ENCODE assay signal across 22 cellular contexts in genomic region chr14:59755388-59755787, GRCh38.
"Had no signal": no experiment of that assay in that cellular context is flagged by ENCODE, and none has a peak within 500 bp of the region (broad histone marks: within the 10 kb centered on the region; RNA-seq: fewer than 3 reads in every experiment).

No MANE protein-coding gene starts in this region.

- H3K79me2 ChIP-seq: hepatocyte, parathyroid adenoma had no signal

- H3K27ac ChIP-seq: hepatocyte, parathyroid adenoma, tibial nerve, WERI-Rb-1 had no signal

- H3K4me3 ChIP-seq: hepatocyte, tibial nerve had no signal

- H3K4me2 ChIP-seq: hepatocyte had no signal

- DNase-seq: activated CD4-positive, alpha-beta memory T cell treated with anti-CD3 and anti-CD28 coated beads, Interleukin-2, amount 10 ng/mL, durations not matched to agents 7 days and 5 days; activated CD4-positive, alpha-beta T cell treated with anti-CD3 and anti-CD28 coated beads for 48 hours; activated naive CD8-positive, alpha-beta T cell treated with anti-CD3 and anti-CD28 coated beads, Interleukin-2, amount 50 U/mL, for 24 hours; activated T-cell treated with anti-CD3 and anti-CD28 coated beads, Interleukin-2, amount 50 U/mL, for 4 hours; amygdala; dermis blood vessel endothelial cell; effector CD8-positive, alpha-beta T cell; islet precursor cell; left cardiac atrium; mammary epithelial cell; midbrain; naive thymus-derived CD4-positive, alpha-beta T cell; right cardiac atrium; stimulated activated CD4-positive, alpha-beta T cell treated with anti-CD3 and anti-CD28 coated beads, Interleukin-15, amount 100 ng/mL, for 24 hours; stimulated activated CD4-positive, alpha-beta T cell treated with anti-CD3 and anti-CD28 coated beads, Interleukin-2, amount 100 ng/mL, for 24 hours; stimulated activated naive CD4-positive, alpha-beta T cell; T-helper 9 cell had no signal

- ATAC-seq: activated CD4-positive, CD25-positive, alpha-beta regulatory T cell treated with anti-CD3 and anti-CD28 coated beads, Interleukin-2, amount 50 U/mL, for 24 hours; activated naive CD8-positive, alpha-beta T cell treated with anti-CD3 and anti-CD28 coated beads, Interleukin-2, amount 50 U/mL, for 24 hours; activated T-cell treated with anti-CD3 and anti-CD28 coated beads, Interleukin-2, amount 50 U/mL, for 4 hours; left cardiac atrium; naive thymus-derived CD4-positive, alpha-beta T cell; right cardiac atrium had no signal

- H3K9ac ChIP-seq: parathyroid adenoma had no signal

- H3K4me1 ChIP-seq: parathyroid adenoma, tibial nerve had no signal

- H3K9me3 ChIP-seq: tibial nerve had no signal

- H3K27me3 ChIP-seq: hepatocyte, tibial nerve had no signal

- H3K36me3 ChIP-seq: tibial nerve, WERI-Rb-1 had no signal
